ENCODE assay signal across 13 cellular contexts in the genomic region with DNA sequence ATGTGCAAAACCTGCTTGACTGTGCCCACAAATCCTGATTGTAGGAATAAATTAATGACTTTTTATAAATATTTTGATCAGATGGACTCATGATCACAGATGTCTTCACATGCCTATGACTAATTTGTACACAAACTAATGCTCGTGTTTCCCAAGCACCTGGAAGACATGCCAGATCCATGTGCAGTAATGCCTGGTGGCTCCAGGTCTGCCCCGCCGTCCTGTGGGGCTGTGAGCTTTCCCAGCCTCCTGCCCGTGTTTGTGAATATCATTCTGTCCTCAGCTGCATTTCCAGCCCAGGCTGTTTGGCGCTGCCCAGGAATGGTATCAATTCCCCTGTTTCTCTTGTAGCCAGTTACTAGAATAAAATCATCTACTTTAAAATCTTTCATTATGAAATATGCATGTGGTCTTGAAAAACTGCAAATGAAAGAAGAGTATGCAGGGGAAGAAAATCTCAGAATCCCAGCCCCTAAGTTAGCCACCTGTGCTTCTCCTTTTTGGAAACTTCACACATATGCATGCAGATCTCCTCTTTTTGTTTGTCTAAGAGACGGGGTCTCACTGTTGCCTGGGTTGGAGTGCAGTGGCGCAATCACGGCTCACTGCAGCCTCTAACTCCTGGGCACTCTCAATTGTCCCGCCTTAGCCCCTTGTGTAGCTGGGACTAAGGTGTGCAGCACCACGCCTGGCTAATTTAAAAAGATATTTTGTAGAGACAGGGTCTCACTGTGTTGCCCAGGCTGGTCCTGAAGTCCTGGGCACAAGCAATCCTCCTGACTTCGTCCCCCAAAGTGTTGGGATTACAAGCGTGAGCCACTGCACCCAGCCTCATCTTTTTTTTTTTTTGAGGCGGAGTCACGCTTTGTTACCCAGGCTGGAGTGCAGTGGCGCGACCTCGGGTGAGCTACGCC.
DNase-seq lines count a peak whose midpoint lies in the region; ATAC-seq and TF ChIP-seq lines count a peak whose summit lies in the region.
"Had no signal": no experiment of that assay in that cellular context is flagged by ENCODE, and none has a peak within 500 bp of the region (broad histone marks: within the 10 kb centered on the region; RNA-seq: fewer than 3 reads in every experiment).

No MANE protein-coding gene starts in this region.

- H3K9ac ChIP-seq in BLaER1 (no peak overlapping the region), iPS-18a (ENCODE audit: low read length) (no peak overlapping the region)

- peaks cover 31% of the 10 kb centered on the region for H3K4me1 Mint-ChIP-seq in activated naive CD8-positive, alpha-beta T cell treated with anti-CD3 and anti-CD28 coated beads, Interleukin-2, amount 50 U/mL, for 24 hours

- no peak for TF ChIP-seq CTCF in GM20000 (IDR thresholded peaks at IDR 0.05; ENCODE audit: extremely low read depth, missing control alignments)

- no peaks in the 10 kb centered on the region for H3K9me3 Mint-ChIP-seq in activated naive CD8-positive, alpha-beta T cell treated with anti-CD3 and anti-CD28 coated beads, Interleukin-2, amount 50 U/mL, for 24 hours
- H3K9me3 Mint-ChIP-seq: activated naive CD4-positive, alpha-beta T cell treated with anti-CD3 and anti-CD28 coated beads for 36 hours; stimulated activated naive CD8-positive, alpha-beta T cell treated with anti-CD3 and anti-CD28 coated beads, Interleukin-15, amount 100 ng/mL, for 72 hours had no signal

- H3K4me2 ChIP-seq in BLaER1: peak overlapping the region; percentile 23

- peaks cover 34% of the 10 kb centered on the region for H3K36me3 Mint-ChIP-seq in activated naive CD8-positive, alpha-beta T cell treated with anti-CD3 and anti-CD28 coated beads, Interleukin-2, amount 50 U/mL, for 24 hours (ENCODE audit: low read depth)

- no peak for ATAC-seq in activated naive CD8-positive, alpha-beta T cell treated with anti-CD3 and anti-CD28 coated beads, Interleukin-2, amount 50 U/mL, for 24 hours
- no peak for ATAC-seq in GM18861 (IDR thresholded peaks at IDR 0.05; ENCODE audit: unreplicated experiment)
- no peak for ATAC-seq in HG03521 (IDR thresholded peaks at IDR 0.05; ENCODE audit: unreplicated experiment)

- H3K27ac Mint-ChIP-seq in activated naive CD8-positive, alpha-beta T cell treated with anti-CD3 and anti-CD28 coated beads, Interleukin-2, amount 50 U/mL, for 24 hours: peak overlapping the region; percentile 2
- H3K27ac Mint-ChIP-seq: activated naive CD4-positive, alpha-beta T cell treated with anti-CD3 and anti-CD28 coated beads for 36 hours had no signal

- in situ Hi-C loops in KBM-7 (cut with MboI; ENCODE audit: low pct_unique_long_range_greater_than_20kb, low sequenced_read_pairs): no loop called here

- H3K27me3 ChIP-seq in BLaER1: no peaks in the 10 kb centered on the region
- H3K27me3 ChIP-seq in iPS-18a (ENCODE audit: control insufficient read depth, insufficient read depth, low read length): no peaks in the 10 kb centered on the region

- H3K4me1 ChIP-seq in BLaER1 (peaks cover 57% of the 10 kb centered on the region), iPS-18a (ENCODE audit: control insufficient read depth, low read depth, low read length) (peaks cover 15% of the 10 kb centered on the region)

- DNase-seq in HCEC 1CT (peak; percentile 49), KBM-7 (no peak), GM20000 (ENCODE audit: low spot score) (no peak)
- no peak for DNase-seq in activated naive CD8-positive, alpha-beta T cell treated with anti-CD3 and anti-CD28 coated beads, Interleukin-2, amount 50 U/mL, for 24 hours
- DNase-seq: activated naive CD4-positive, alpha-beta T cell treated with anti-CD3 and anti-CD28 coated beads for 36 hours; NCI-H1930; NCI-H748 treated with DMSO at 0.1 percent for 48 hours; SIG-M5; stimulated activated naive CD8-positive, alpha-beta T cell treated with anti-CD3 and anti-CD28 coated beads, Interleukin-15, amount 100 ng/mL, for 72 hours had no signal

- no peak overlapping the region for H3K4me3 ChIP-seq in BLaER1
- peak overlapping the region; percentile 25 for H3K4me3 ChIP-seq in iPS-18a (ENCODE audit: low read length)

- H3K36me3 ChIP-seq in BLaER1 (peaks cover 58% of the 10 kb centered on the region), iPS-18a (ENCODE audit: control insufficient read depth, low read depth, low read length) (peaks cover 25% of the 10 kb centered on the region)

- H4K20me1 ChIP-seq in BLaER1: peaks cover 84% of the 10 kb centered on the region

- H3K27ac ChIP-seq in BLaER1: no peak overlapping the region; the same call in 1 of the 2 replicates
- H3K27ac ChIP-seq in iPS-18a (ENCODE audit: low read length): no peak overlapping the region

- no peak overlapping the region for H3K4me3 Mint-ChIP-seq in activated naive CD8-positive, alpha-beta T cell treated with anti-CD3 and anti-CD28 coated beads, Interleukin-2, amount 50 U/mL, for 24 hours
- H3K4me3 Mint-ChIP-seq: activated naive CD4-positive, alpha-beta T cell treated with anti-CD3 and anti-CD28 coated beads for 36 hours; stimulated activated naive CD8-positive, alpha-beta T cell treated with anti-CD3 and anti-CD28 coated beads, Interleukin-15, amount 100 ng/mL, for 72 hours had no signal

- no peaks in the 10 kb centered on the region for H3K9me3 ChIP-seq in BLaER1
- H3K9me3 ChIP-seq in iPS-18a (ENCODE audit: control insufficient read depth, low read depth, low read length): no peaks in the 10 kb centered on the region

- H3K27me3 Mint-ChIP-seq in activated naive CD8-positive, alpha-beta T cell treated with anti-CD3 and anti-CD28 coated beads, Interleukin-2, amount 50 U/mL, for 24 hours: no peaks in the 10 kb centered on the region
- H3K27me3 Mint-ChIP-seq: stimulated activated naive CD8-positive, alpha-beta T cell treated with anti-CD3 and anti-CD28 coated beads, Interleukin-15, amount 100 ng/mL, for 72 hours had no signal
